Comparison of ENCODE assay signal across 18 cellular contexts in genomic region chr7:129495987-129496386, GRCh38. TPM values are rescaled to one million over a fixed set of nuclear protein-coding genes. Genes with fewer than 3 reads are reported as not detected.
"Had no signal": no experiment of that assay in that cellular context is flagged by ENCODE, and none has a peak within 500 bp of the region (broad histone marks: within the 10 kb centered on the region; RNA-seq: fewer than 3 reads in every experiment).

No MANE protein-coding gene starts in this region.

- H3K9me3 Mint-ChIP-seq: activated naive CD4-positive, alpha-beta T cell treated with anti-CD3 and anti-CD28 coated beads, Interleukin-2, amount 50 U/mL, for 72 hours; T-cell; WTC11 had no signal

- H3K27ac ChIP-seq: body of pancreas, hepatocyte, vagina had no signal

- H3K4me3 Mint-ChIP-seq: T-cell, WTC11 had no signal

- H3K36me3 Mint-ChIP-seq: T-cell, WTC11 had no signal

- H3K27me3 ChIP-seq: body of pancreas, hepatocyte, vagina had no signal

- H3K9me3 ChIP-seq: body of pancreas, vagina had no signal

- H3K4me2 ChIP-seq: hepatocyte had no signal

- H3K27me3 Mint-ChIP-seq: T-cell had no signal

- H3K4me3 ChIP-seq: body of pancreas, hepatocyte, vagina had no signal

- H3K36me3 ChIP-seq: vagina had no signal

- H3K79me2 ChIP-seq: hepatocyte had no signal

- H3K4me1 Mint-ChIP-seq: WTC11 had no signal

- H3K27ac Mint-ChIP-seq: T-cell, WTC11 had no signal

- H3K4me1 ChIP-seq: body of pancreas, vagina had no signal

- DNase-seq: activated CD8-positive, alpha-beta memory T cell treated with anti-CD3 and anti-CD28 coated beads, Interleukin-2, amount 50 U/mL, for 48 hours; amniotic stem cell; body of pancreas; central memory CD4-positive, alpha-beta T cell; cortex of kidney; effector memory CD4-positive, alpha-beta T cell; left ventricle myocardium superior; midbrain; retina; stimulated activated CD4-positive, alpha-beta T cell treated with anti-CD3 and anti-CD28 coated beads, Interleukin-15, amount 100 ng/mL, for 24 hours; stimulated activated CD4-positive, alpha-beta T cell treated with anti-CD3 and anti-CD28 coated beads, Interleukin-4, amount 100 ng/mL, for 4 hours; T-cell had no signal

- H2AFZ ChIP-seq: hepatocyte had no signal

- ATAC-seq: activated naive CD4-positive, alpha-beta T cell treated with anti-CD3 and anti-CD28 coated beads, Interleukin-2, amount 50 U/mL, for 72 hours; body of pancreas; left ventricle myocardium superior; T-cell; WTC11 had no signal

RNA-seq across cellular contexts. Expression of gene SMKR1, which starts 6.3 kb away (rescaled TPM):
- total RNA-seq: epithelial cell of proximal tubule, hepatocyte, kidney epithelial cell, left ventricle myocardium superior, vagina had no signal
